In genomic region chr1:8671313-8671917, GRCh38 we compare ENCODE assay signal across 8 cellular contexts.
DNase-seq lines count a peak whose midpoint lies in the region; ATAC-seq and TF ChIP-seq lines count a peak whose summit lies in the region.

No MANE protein-coding gene starts in this region.

- peak; percentile 82 to 91 (median 83) for TF ChIP-seq CTCF in esophagus muscularis mucosa (IDR thresholded peaks at IDR 0.05)

- no peaks in the 10 kb centered on the region for H3K36me3 ChIP-seq in SK-N-MC (ENCODE audit: insufficient read depth, low read length)
- H3K36me3 ChIP-seq in esophagus muscularis mucosa = no peaks in the 10 kb centered on the region
- no peaks in the 10 kb centered on the region for H3K36me3 ChIP-seq in naive thymus-derived CD4-positive, alpha-beta T cell (ENCODE audit: control insufficient read depth in 2 of 3, insufficient read depth in 3 of 3, low read length in 3 of 3)

- peaks cover 42 to 57% (median 56%) of the 10 kb centered on the region in 3 donors for H3K4me1 Mint-ChIP-seq in IgD-negative memory B cell
- peaks cover 25 to 56% (median 35%) of the 10 kb centered on the region in 7 donors for H3K4me1 Mint-ChIP-seq in naive thymus-derived CD4-positive, alpha-beta T cell

- H3K9ac ChIP-seq in SK-N-MC (ENCODE audit: insufficient read length) = no peak overlapping the region

- no peaks in the 10 kb centered on the region for H3K27me3 ChIP-seq in esophagus muscularis mucosa
- H3K27me3 ChIP-seq in naive thymus-derived CD4-positive, alpha-beta T cell (ENCODE audit: control insufficient read depth in 2 of 2, insufficient read depth in 2 of 2, low read length in 2 of 2) = no peaks in the 10 kb centered on the region

- DNase-seq in DMS53 treated with DMSO at 0.1 percent for 48 hours (lab: John Stamatoyannopoulos, UW; ENCODE audit: unreplicated experiment) = peak; percentile 48
- no peak for DNase-seq in SK-N-MC (ENCODE audit: low read depth, low spot score)
- no peak for DNase-seq in esophagus muscularis mucosa (ENCODE audit: extremely low spot score)
- peak in 5 of 9 donors; percentile 21 to 31 (median 26) for DNase-seq in naive thymus-derived CD4-positive, alpha-beta T cell
- no peak for DNase-seq in NCI-H187 (lab: John Stamatoyannopoulos, UW)
- DNase-seq in effector CD8-positive, alpha-beta T cell (lab: John Stamatoyannopoulos, UW) = no peak

- WGBS in esophagus muscularis mucosa = 23% methylated on average over 8 of the region's 8 CpGs

- CTCF ChIA-PET in naive thymus-derived CD4-positive, alpha-beta T cell (lab: Charles Lee) = interaction anchor here (0.7 to 4.2 kb wide), 9 partner anchors 8 to 508 kb away, joined by 3 to 21 read pairs (median 4); no protein-coding TSS in a partner anchor

- ATAC-seq in naive thymus-derived CD4-positive, alpha-beta T cell = peak; percentile 58
- no peak for ATAC-seq in HG03521 (IDR thresholded peaks at IDR 0.05; ENCODE audit: unreplicated experiment)

- TF ChIP-seq EP300 in esophagus muscularis mucosa (IDR thresholded peaks at IDR 0.05) = no peak

- H3K27ac ChIP-seq in SK-N-MC = peak overlapping the region; percentile 33; the same call in 1 of the 2 replicates
- H3K27ac ChIP-seq in esophagus muscularis mucosa (replicated peaks in 1 of 4) = no peak overlapping the region
- no peak overlapping the region for H3K27ac ChIP-seq in naive thymus-derived CD4-positive, alpha-beta T cell (ENCODE audit: low read depth, low read length)

- H3K36me3 Mint-ChIP-seq in IgD-negative memory B cell = no peaks in the 10 kb centered on the region
- H3K36me3 Mint-ChIP-seq in naive thymus-derived CD4-positive, alpha-beta T cell = no peaks in the 10 kb centered on the region

- POLR2A ChIA-PET in naive thymus-derived CD4-positive, alpha-beta T cell (lab: Charles Lee) = no interaction called here

- H3K4me3 Mint-ChIP-seq in IgD-negative memory B cell = no peak overlapping the region
- H3K4me3 Mint-ChIP-seq in naive thymus-derived CD4-positive, alpha-beta T cell = peak overlapping the region in 1 of 10 donors; percentile 7

- intact Hi-C loops in esophagus muscularis mucosa (cut with DNase I) = loop anchor here (5.0 kb wide), 2 partner anchors 46 to 109 kb away; no protein-coding TSS in a partner anchor
- intact Hi-C loops in naive thymus-derived CD4-positive, alpha-beta T cell (cut with micrococcal nuclease) = loop anchor here (1.0 to 10.0 kb wide), 4 partner anchors 55 to 264 kb away; no protein-coding TSS in a partner anchor

- H3K9me3 ChIP-seq in SK-N-MC (ENCODE audit: low read depth, low read length) = no peaks in the 10 kb centered on the region
- no peaks in the 10 kb centered on the region for H3K9me3 ChIP-seq in esophagus muscularis mucosa
- no peaks in the 10 kb centered on the region for H3K9me3 ChIP-seq in naive thymus-derived CD4-positive, alpha-beta T cell (ENCODE audit: control insufficient read depth in 2 of 3, low read length in 3 of 3)

- TF ChIP-seq POLR2A in esophagus muscularis mucosa (IDR thresholded peaks at IDR 0.05; ENCODE audit: low read depth) = no peak

- H3K27me3 Mint-ChIP-seq in IgD-negative memory B cell = no peaks in the 10 kb centered on the region
- no peaks in the 10 kb centered on the region for H3K27me3 Mint-ChIP-seq in naive thymus-derived CD4-positive, alpha-beta T cell

- peaks cover 43 to 77% (median 69%) of the 10 kb centered on the region in 4 donors for H3K4me1 ChIP-seq in esophagus muscularis mucosa
- H3K4me1 ChIP-seq in naive thymus-derived CD4-positive, alpha-beta T cell (ENCODE audit: control insufficient read depth in 2 of 2, insufficient read depth in 2 of 2, low read length in 2 of 2) = peaks cover 0 to 9% of the 10 kb centered on the region in 2 donors

- H3K9me3 Mint-ChIP-seq in IgD-negative memory B cell = no peaks in the 10 kb centered on the region
- no peaks in the 10 kb centered on the region for H3K9me3 Mint-ChIP-seq in naive thymus-derived CD4-positive, alpha-beta T cell

- H3K4me3 ChIP-seq in SK-N-MC (peak overlapping the region; percentile 46; the same call in 1 of the 2 replicates), esophagus muscularis mucosa (no peak overlapping the region)
- H3K4me3 ChIP-seq in naive thymus-derived CD4-positive, alpha-beta T cell (ENCODE audit: low read length) = no peak overlapping the region

- peak overlapping the region in 2 of 3 donors; percentile 34 to 71 for H3K27ac Mint-ChIP-seq in IgD-negative memory B cell
- no peak overlapping the region for H3K27ac Mint-ChIP-seq in naive thymus-derived CD4-positive, alpha-beta T cell

Comparison
In these comparisons a context has a peak if more than half of its experiments do, and no peak if none do; other contexts are left out.
1. DNase-seq: peak in DMS53 treated with DMSO at 0.1 percent for 48 hours (single experiment) and naive thymus-derived CD4-positive, alpha-beta T cell (5 of 9); none in SK-N-MC (single experiment), esophagus muscularis mucosa (single experiment), NCI-H187 (0 of 2) and effector CD8-positive, alpha-beta T cell (single experiment).
2. H3K27ac Mint-ChIP-seq: peak in IgD-negative memory B cell (2 of 3); none in naive thymus-derived CD4-positive, alpha-beta T cell (0 of 9).